35 cellular contexts compared by ENCODE assay signal in genomic region chr13:18235756-18236527, GRCh38.
"Had no signal": no experiment of that assay in that cellular context is flagged by ENCODE, and none has a peak within 500 bp of the region (broad histone marks: within the 10 kb centered on the region; RNA-seq: fewer than 3 reads in every experiment).

No MANE protein-coding gene starts in this region.

- H3K4me1 Mint-ChIP-seq: activated B cell treated with CpG ODN at 0.5 μM for 24 hours; activated naive CD4-positive, alpha-beta T cell treated with anti-CD3 and anti-CD28 coated beads, Interleukin-2, amount 50 U/mL, for 24 hours; activated naive CD8-positive, alpha-beta T cell treated with anti-CD3 and anti-CD28 coated beads for 36 hours; activated naive CD8-positive, alpha-beta T cell treated with anti-CD3 and anti-CD28 coated beads, Interleukin-2, amount 50 U/mL, for 24 hours; brain; endodermal cell; T-helper 17 cell had no signal

- H3K9me3 Mint-ChIP-seq: activated CD8-positive, alpha-beta T cell treated with anti-CD3 and anti-CD28 coated beads for 36 hours; activated naive CD4-positive, alpha-beta T cell treated with anti-CD3 and anti-CD28 coated beads, Interleukin-2, amount 50 U/mL, for 24 hours; activated naive CD8-positive, alpha-beta T cell treated with anti-CD3 and anti-CD28 coated beads, Interleukin-2, amount 50 U/mL, for 24 hours had no signal

- ATAC-seq: activated CD4-positive, CD25-positive, alpha-beta regulatory T cell treated with anti-CD3 and anti-CD28 coated beads, Interleukin-2, amount 50 U/mL, for 24 hours; activated CD8-positive, alpha-beta T cell treated with anti-CD3 and anti-CD28 coated beads for 36 hours; activated naive CD8-positive, alpha-beta T cell treated with anti-CD3 and anti-CD28 coated beads, Interleukin-2, amount 50 U/mL, for 24 hours; activated T-cell treated with anti-CD3 and anti-CD28 coated beads, Interleukin-2, amount 50 U/mL, for 4 hours; esophagus mucosa; gastrocnemius medialis; T-helper 17 cell had no signal

- H3K27me3 ChIP-seq: adrenal gland, ascending aorta, breast epithelium, cardiac muscle cell, colonic mucosa, gastrocnemius medialis had no signal

- H3K27ac ChIP-seq: adrenal gland, ascending aorta, breast epithelium, cardiac muscle cell, colonic mucosa, dorsolateral prefrontal cortex, gastrocnemius medialis, WERI-Rb-1 had no signal

- H3K36me3 Mint-ChIP-seq: activated naive CD4-positive, alpha-beta T cell treated with anti-CD3 and anti-CD28 coated beads, Interleukin-2, amount 50 U/mL, for 24 hours; activated naive CD8-positive, alpha-beta T cell treated with anti-CD3 and anti-CD28 coated beads for 36 hours; brain had no signal

- H3K4me1 ChIP-seq: adrenal gland, ascending aorta, breast epithelium, colonic mucosa, gastrocnemius medialis had no signal

- H3K36me3 ChIP-seq: adrenal gland, ascending aorta, breast epithelium, cardiac muscle cell, colonic mucosa, gastrocnemius medialis, WERI-Rb-1 had no signal

- H3K4me3 Mint-ChIP-seq: activated B cell treated with CpG ODN at 0.5 μM for 24 hours; activated CD8-positive, alpha-beta T cell treated with anti-CD3 and anti-CD28 coated beads for 36 hours; activated naive CD4-positive, alpha-beta T cell treated with anti-CD3 and anti-CD28 coated beads for 36 hours; activated naive CD4-positive, alpha-beta T cell treated with anti-CD3 and anti-CD28 coated beads, Interleukin-2, amount 50 U/mL, for 24 hours; activated naive CD8-positive, alpha-beta T cell treated with anti-CD3 and anti-CD28 coated beads for 36 hours; activated naive CD8-positive, alpha-beta T cell treated with anti-CD3 and anti-CD28 coated beads, Interleukin-2, amount 50 U/mL, for 24 hours; activated T-cell treated with anti-CD3 and anti-CD28 coated beads, Interleukin-2, amount 50 U/mL, for 4 hours; brain; endodermal cell; T-helper 17 cell; T-helper 2 cell treated with Interferon-gamma antibody and Interleukin-4, amounts not matched to agents 5 μg/mL and 100 μg/mL, for 36 hours had no signal

- H3K4me3 ChIP-seq: adrenal gland, ascending aorta, breast epithelium, cardiac muscle cell, colonic mucosa, dorsolateral prefrontal cortex, gastrocnemius medialis had no signal

- H3K27ac Mint-ChIP-seq: activated B cell treated with CpG ODN at 0.5 μM for 24 hours; activated CD8-positive, alpha-beta T cell treated with anti-CD3 and anti-CD28 coated beads for 36 hours; activated naive CD4-positive, alpha-beta T cell treated with anti-CD3 and anti-CD28 coated beads for 36 hours; activated naive CD4-positive, alpha-beta T cell treated with anti-CD3 and anti-CD28 coated beads, Interleukin-2, amount 50 U/mL, for 24 hours; activated naive CD8-positive, alpha-beta T cell treated with anti-CD3 and anti-CD28 coated beads for 36 hours; activated naive CD8-positive, alpha-beta T cell treated with anti-CD3 and anti-CD28 coated beads, Interleukin-2, amount 50 U/mL, for 24 hours; activated T-helper 2 cell treated with anti-CD3 and anti-CD28 coated beads, Interferon-gamma antibody, Interleukin-2, Interleukin-4, amounts not matched to agents 10 μg/mL and 5 μg/mL and 100 μg/mL, durations not matched to agents 14 hours and 24 hours and 36 hours; brain; endodermal cell; T-helper 17 cell; T-helper 2 cell treated with Interferon-gamma antibody and Interleukin-4, amounts not matched to agents 5 μg/mL and 100 μg/mL, for 36 hours had no signal

- H3K9me3 ChIP-seq: adrenal gland, ascending aorta, colonic mucosa, gastrocnemius medialis had no signal

- H3K27me3 Mint-ChIP-seq: activated B cell treated with CpG ODN at 0.5 μM for 24 hours; activated CD8-positive, alpha-beta T cell treated with anti-CD3 and anti-CD28 coated beads for 36 hours; activated naive CD4-positive, alpha-beta T cell treated with anti-CD3 and anti-CD28 coated beads, Interleukin-2, amount 50 U/mL, for 24 hours; activated naive CD8-positive, alpha-beta T cell treated with anti-CD3 and anti-CD28 coated beads for 36 hours; activated naive CD8-positive, alpha-beta T cell treated with anti-CD3 and anti-CD28 coated beads, Interleukin-2, amount 50 U/mL, for 24 hours; brain; T-helper 17 cell had no signal

- DNase-seq: activated B cell treated with CpG ODN at 0.5 μM for 24 hours; activated CD4-positive, alpha-beta T cell treated with anti-CD3 and anti-CD28 coated beads for 48 hours; activated CD4-positive, alpha-beta T cell treated with anti-CD3 and anti-CD28 coated beads, Interleukin-2, amount 50 U/mL, for 1 hour; activated CD4-positive, alpha-beta T cell treated with anti-CD3 and anti-CD28 coated beads, Interleukin-2, amount 50 U/mL, for 48 hours; activated CD8-positive, alpha-beta memory T cell treated with anti-CD3 and anti-CD28 coated beads for 24 hours; activated CD8-positive, alpha-beta T cell treated with anti-CD3 and anti-CD28 coated beads for 36 hours; activated effector memory CD4-positive, alpha-beta T cell treated with anti-CD3 and anti-CD28 coated beads, Interleukin-2, amount 50 U/mL, for 16 hours; activated naive CD4-positive, alpha-beta T cell treated with anti-CD3 and anti-CD28 coated beads for 36 hours; activated naive CD8-positive, alpha-beta T cell treated with anti-CD3 and anti-CD28 coated beads for 36 hours; activated naive CD8-positive, alpha-beta T cell treated with anti-CD3 and anti-CD28 coated beads, Interleukin-2, amount 50 U/mL, for 24 hours; activated T-cell treated with anti-CD3 and anti-CD28 coated beads, Interleukin-2, amount 50 U/mL, for 4 hours; adrenal gland; amygdala; central memory CD4-positive, alpha-beta T cell; cerebellar nuclear complex; colonic mucosa; dorsolateral prefrontal cortex; effector memory CD4-positive, alpha-beta T cell; endodermal cell; foreskin fibroblast; gastrocnemius medialis; glutamatergic neuron; T-helper 1 cell; T-helper 17 cell; T1000; WERI-Rb-1 had no signal
